10 cellular contexts compared by ENCODE assay signal in the genomic region with DNA sequence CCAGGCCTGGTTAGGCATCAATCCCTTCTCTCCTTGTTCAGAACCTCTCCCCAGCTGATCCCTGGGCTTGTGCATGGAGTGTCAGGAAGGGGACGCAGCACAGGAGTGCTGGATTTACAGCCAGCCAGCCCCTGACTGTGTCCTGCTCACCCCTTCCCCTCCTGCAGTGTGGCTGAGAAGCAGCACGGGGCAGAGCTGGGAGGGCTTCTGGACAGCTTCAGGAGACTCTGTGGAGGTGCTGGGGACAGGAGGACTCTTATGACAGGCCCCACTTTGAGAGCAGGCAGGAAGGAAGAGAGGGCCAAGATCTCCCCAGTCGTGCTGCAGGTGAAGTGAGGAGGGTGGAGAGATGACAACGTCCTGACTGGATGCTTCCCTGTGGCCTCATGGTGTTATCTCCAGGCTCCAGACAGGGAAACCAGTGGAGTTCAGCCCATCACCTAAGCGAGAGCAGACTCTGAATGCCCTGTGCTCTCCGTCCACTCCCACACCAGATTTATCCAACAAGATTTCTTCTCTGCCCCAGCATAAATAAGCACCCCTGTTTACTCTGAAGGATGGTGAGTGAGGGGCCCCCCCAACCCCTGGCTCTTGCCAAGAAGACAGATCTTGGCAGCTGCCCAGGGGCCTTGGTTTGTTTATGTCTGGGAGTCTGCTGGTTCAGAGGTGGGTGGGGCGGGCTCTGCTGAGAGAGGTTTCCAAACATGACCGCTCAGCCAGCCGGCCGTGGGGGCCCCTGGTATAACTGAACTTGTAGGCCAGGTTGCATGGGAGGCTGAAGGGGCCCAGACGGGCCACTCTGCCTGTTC. TPM values are rescaled to one million over a fixed set of nuclear protein-coding genes. Genes with fewer than 3 reads are reported as not detected.
DNase-seq lines count a peak whose midpoint lies in the region; ATAC-seq, FAIRE-seq and TF ChIP-seq lines count a peak whose summit lies in the region.
"Had no signal": no experiment of that assay in that cellular context is flagged by ENCODE, and none has a peak within 500 bp of the region (broad histone marks: within the 10 kb centered on the region; RNA-seq: fewer than 3 reads in every experiment).

No MANE protein-coding gene starts in this region.

- DNase-seq in C1 segment of cervical spinal cord (lab: John Stamatoyannopoulos, UW) (peak in 11 of 14 donors; percentile 35 to 81 (median 67)), Peyer's patch (peak; percentile 43 to 66 (median 64)), globus pallidus (ENCODE audit: low spot score) (peak; percentile 88), pancreas (peak; percentile 36 to 87 (median 77)), GM12891 (ENCODE audit: insufficient read length, low spot score) (no peak), hepatic stellate cell (ENCODE audit: low spot score) (no peak)
- DNase-seq in stimulated activated CD4-positive, alpha-beta T cell treated with anti-CD3 and anti-CD28 coated beads, Interleukin-12 subunit alpha, Interleukin-12 subunit beta, amount 100 ng/mL, for 4 hours: no peak
- DNase-seq: T-cell had no signal

- FAIRE-seq in pancreas (lab: Jason Lieb, UNC): no peak
- no peak for FAIRE-seq in GM12891 (lab: Jason Lieb, UNC)
- FAIRE-seq: colon had no signal

- TF ChIP-seq POLR2A in Peyer's patch (IDR thresholded peaks at IDR 0.05): no peak
- no peak for TF ChIP-seq POLR2A in GM12891 (IDR thresholded peaks at IDR 0.05; ENCODE audit: low read depth, low read length)

- ATAC-seq in pancreas: peak; percentile 59 to 91 (median 78)
- no peak for ATAC-seq in GM21786 (IDR thresholded peaks at IDR 0.05; ENCODE audit: unreplicated experiment)
- ATAC-seq: T-cell had no signal

- intact Hi-C loops in pancreas (cut with DNase I): loop anchor here in 1 of 3 donors (10.0 kb wide), 1 partner anchor 134 kb away; no protein-coding TSS in a partner anchor

- H3K4me3 ChIP-seq in Peyer's patch (no peak overlapping the region), pancreas (no peak overlapping the region)

- H3K4me1 ChIP-seq in Peyer's patch (peaks cover 0 to 39% (median 0%) of the 10 kb centered on the region in 4 donors), pancreas (peaks cover 5 to 9% (median 8%) of the 10 kb centered on the region in 3 donors)

- H3K27ac ChIP-seq in Peyer's patch: peak overlapping the region in 1 of 4 donors; percentile 23
- H3K27ac ChIP-seq in pancreas: peak overlapping the region in 2 of 4 donors; percentile 3 to 53

- 36 to 39% methylated on average over 11 of the region's 11 CpGs for WGBS in pancreas, 2 donors

- TF ChIP-seq CTCF in Peyer's patch (IDR thresholded peaks at IDR 0.05) (no peak), pancreas (IDR thresholded peaks at IDR 0.05) (no peak)

- H3K27me3 ChIP-seq in Peyer's patch: no peaks in the 10 kb centered on the region
- no peaks in the 10 kb centered on the region for H3K27me3 ChIP-seq in pancreas

- no peaks in the 10 kb centered on the region for H3K9me3 ChIP-seq in Peyer's patch
- no peaks in the 10 kb centered on the region for H3K9me3 ChIP-seq in pancreas

- H3K36me3 ChIP-seq in Peyer's patch (no peaks in the 10 kb centered on the region), pancreas (no peaks in the 10 kb centered on the region)

TF ChIP-seq in GM12891, 5 proteins besides CTCF, POLR2A, EP300 and RAD21:
- TF ChIP-seq PAX5 (IDR thresholded peaks at IDR 0.05; ENCODE audit: insufficient read depth, low read length, severe bottlenecking): no peak
- TF ChIP-seq TAF1 (IDR thresholded peaks at IDR 0.05; ENCODE audit: low read depth, low read length): no peak
- TF ChIP-seq SPI1 (IDR thresholded peaks at IDR 0.05; ENCODE audit: low read depth, low read length): no peak
- no peak for TF ChIP-seq POU2F2 (IDR thresholded peaks at IDR 0.05; ENCODE audit: low read depth, low read length)
- TF ChIP-seq POLR2AphosphoS5 (IDR thresholded peaks at IDR 0.05; ENCODE audit: low read depth, low read length): no peak

RNA-seq across cellular contexts. Expression of a gene that starts 21.3 kb away (rescaled TPM):
- total RNA-seq in Peyer's patch: 1 to 10 TPM in 2 of 4 donors, under 1 TPM in 2; 0.53 to 4.1 (median 1.1) TPM
- total RNA-seq in pancreas: 1 to 10 TPM in 3 of 6 donors, under 1 TPM in 3; 0.55 to 1.8 (median 0.94) TPM
- 1 to 10 TPM; 2.6 to 4.3 TPM for polyA plus RNA-seq in pancreas
- 0.46 TPM for polyA plus RNA-seq in GM12891 (2012; ENCODE audit: low read depth, missing spikeins)

RNA-seq across cellular contexts. Expression of a gene that starts 37.5 kb away (rescaled TPM):
- total RNA-seq in Peyer's patch (10 to 100 TPM in 1 of 4 donors, 1 to 10 TPM in 3; 3.5 to 11.6 (median 6.8) TPM), pancreas (1 to 10 TPM; 3.5 to 9.0 (median 4.7) TPM)
- polyA plus RNA-seq in pancreas: 1 to 10 TPM; 2.9 to 4.3 TPM
- 1.2 TPM for polyA plus RNA-seq in GM12891 (2012; ENCODE audit: low read depth, missing spikeins)

Comparison
In these comparisons a context has a peak if more than half of its experiments do, and no peak if none do; other contexts are left out.
1. DNase-seq: peak in C1 segment of cervical spinal cord (11 of 14), Peyer's patch (3 of 3), globus pallidus (single experiment) and pancreas (6 of 6); none in stimulated activated CD4-positive, alpha-beta T cell treated with anti-CD3 and anti-CD28 coated beads, Interleukin-12 subunit alpha, Interleukin-12 subunit beta, amount 100 ng/mL, for 4 hours (single experiment), GM12891 (single experiment) and hepatic stellate cell (single experiment).